In the genomic region with DNA sequence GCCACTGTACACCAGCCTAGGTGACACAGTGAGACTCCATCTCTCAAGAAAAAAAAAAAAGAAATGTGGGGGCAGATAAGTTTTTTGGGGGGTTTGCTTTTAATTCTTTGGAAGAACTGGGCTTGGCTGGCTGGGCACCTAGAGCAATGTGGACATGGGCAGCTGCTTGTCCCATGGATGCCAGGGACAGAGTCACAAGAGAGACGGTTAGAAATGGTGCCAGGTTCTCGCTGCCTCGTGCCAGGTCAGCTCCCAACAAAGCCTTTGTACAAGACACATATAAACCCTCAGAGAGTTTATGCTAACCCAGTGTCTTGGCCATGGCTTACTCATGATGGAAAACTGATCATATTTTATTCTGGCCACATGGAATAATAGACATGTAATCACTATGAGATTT, we compare ENCODE assay signal across 32 cellular contexts.
"Had no signal": no experiment of that assay in that cellular context is flagged by ENCODE, and none has a peak within 500 bp of the region (broad histone marks: within the 10 kb centered on the region; RNA-seq: fewer than 3 reads in every experiment).

No MANE protein-coding gene starts in this region.

- H3K27me3 ChIP-seq: ascending aorta, cardiac muscle cell had no signal

- H3K9ac ChIP-seq: KMS-11 had no signal

- H3K4me3 ChIP-seq: ascending aorta, cardiac muscle cell had no signal

- ATAC-seq: activated CD8-positive, alpha-beta memory T cell treated with anti-CD3 and anti-CD28 coated beads, Interleukin-2, amount 10 ng/mL, durations not matched to agents 7 days and 5 days had no signal

- H3K9me3 ChIP-seq: ascending aorta had no signal

- DNase-seq: activated CD4-positive, alpha-beta memory T cell treated with anti-CD3 and anti-CD28 coated beads, Interleukin-2, amount 10 ng/mL, durations not matched to agents 7 days and 5 days; activated CD4-positive, alpha-beta T cell treated with anti-CD3 and anti-CD28 coated beads for 1 hour; activated CD4-positive, alpha-beta T cell treated with anti-CD3 and anti-CD28 coated beads for 48 hours; activated CD4-positive, CD25-positive, alpha-beta regulatory T cell; activated CD8-positive, alpha-beta memory T cell treated with anti-CD3 and anti-CD28 coated beads for 24 hours; activated CD8-positive, alpha-beta memory T cell treated with anti-CD3 and anti-CD28 coated beads, Interleukin-2, amount 10 ng/mL, durations not matched to agents 7 days and 5 days; activated CD8-positive, alpha-beta memory T cell treated with anti-CD3 and anti-CD28 coated beads, Interleukin-2, amount 50 U/mL, for 48 hours; activated effector memory CD4-positive, alpha-beta T cell treated with Interleukin-2 at 50 U/mL for 16 hours; activated naive CD4-positive, alpha-beta T cell; activated naive CD8-positive, alpha-beta T cell treated with anti-CD3 and anti-CD28 coated beads, Interleukin-2, amount 10 ng/mL, durations not matched to agents 7 days and 5 days; activated T-cell treated with anti-CD3 and anti-CD28 coated beads, Interleukin-2, amount 50 U/mL, for 48 hours; amygdala; NCI-H1105; NCI-H1417 treated with DMSO at 0.1 percent for 48 hours; NCI-H187 treated with DMSO at 0.1 percent for 48 hours; NCI-H2081; NCI-H2171 treated with DMSO at 0.1 percent for 48 hours; NCI-H2227 treated with DMSO at 0.1 percent for 48 hours; NCI-H446; NCI-H510A treated with DMSO at 0.1 percent for 48 hours; NCI-H69; NCI-H82; Right ventricle myocardium superior; SW 1271; T-helper 1 cell; T-helper 2 cell; T-helper 9 cell; WERI-Rb-1 had no signal

- H3K36me3 ChIP-seq: ascending aorta, cardiac muscle cell, WERI-Rb-1 had no signal

- H3K4me1 ChIP-seq: ascending aorta had no signal

- H3K27ac ChIP-seq: ascending aorta, cardiac muscle cell, KMS-11, RWPE1, WERI-Rb-1 had no signal

- H3K4me2 ChIP-seq: KMS-11 had no signal
